Comparison of ENCODE assay signal across 1 cellular context in the genomic region with DNA sequence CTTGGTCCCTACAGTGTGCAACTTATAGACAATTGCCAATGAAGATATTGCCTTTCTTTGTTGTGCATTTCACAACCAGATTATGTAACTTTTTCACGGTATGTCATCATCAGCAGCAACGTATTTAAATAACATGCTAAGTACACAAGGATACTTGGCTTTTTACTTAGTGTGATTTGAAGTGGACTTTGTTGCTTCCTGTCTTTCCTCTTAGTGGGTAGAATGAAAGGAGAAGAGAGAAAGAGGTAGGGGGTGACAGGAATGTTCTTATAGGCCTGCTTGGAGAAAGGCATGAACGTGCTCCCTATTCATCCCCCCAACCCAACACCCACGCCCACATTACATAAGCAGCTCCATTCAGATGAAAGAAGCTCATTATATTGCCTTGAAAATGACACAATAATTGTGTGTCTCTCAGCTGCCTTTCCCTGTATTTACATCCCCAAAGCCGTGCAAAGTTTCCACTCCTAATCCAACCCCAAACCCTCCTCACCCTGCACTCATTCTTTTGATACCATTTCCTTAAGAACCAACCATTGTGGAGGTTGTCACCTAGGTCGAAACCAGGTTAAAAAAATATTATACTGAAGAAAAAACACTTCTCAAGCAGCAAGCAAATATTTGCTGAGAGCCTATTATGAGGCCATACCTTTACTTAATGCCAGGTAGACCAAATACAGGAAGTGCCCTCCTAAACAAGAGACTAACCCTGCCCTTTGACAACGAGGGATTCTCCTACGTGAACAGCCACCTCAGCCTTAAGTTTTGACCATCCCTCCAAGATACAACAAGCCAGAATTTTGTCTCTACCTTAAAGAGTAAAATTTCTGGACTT.
A peak's percentile ranks its signal among the peaks of the same experiment; 100 is the strongest.
TF ChIP-seq lines count a peak whose summit lies in the region.

No MANE protein-coding gene starts in this region.

TF ChIP-seq in HepG2, 621 proteins besides CTCF, POLR2A, EP300 and RAD21 (continued from another document and continues in another):
- TF ChIP-seq, protein P1, sequence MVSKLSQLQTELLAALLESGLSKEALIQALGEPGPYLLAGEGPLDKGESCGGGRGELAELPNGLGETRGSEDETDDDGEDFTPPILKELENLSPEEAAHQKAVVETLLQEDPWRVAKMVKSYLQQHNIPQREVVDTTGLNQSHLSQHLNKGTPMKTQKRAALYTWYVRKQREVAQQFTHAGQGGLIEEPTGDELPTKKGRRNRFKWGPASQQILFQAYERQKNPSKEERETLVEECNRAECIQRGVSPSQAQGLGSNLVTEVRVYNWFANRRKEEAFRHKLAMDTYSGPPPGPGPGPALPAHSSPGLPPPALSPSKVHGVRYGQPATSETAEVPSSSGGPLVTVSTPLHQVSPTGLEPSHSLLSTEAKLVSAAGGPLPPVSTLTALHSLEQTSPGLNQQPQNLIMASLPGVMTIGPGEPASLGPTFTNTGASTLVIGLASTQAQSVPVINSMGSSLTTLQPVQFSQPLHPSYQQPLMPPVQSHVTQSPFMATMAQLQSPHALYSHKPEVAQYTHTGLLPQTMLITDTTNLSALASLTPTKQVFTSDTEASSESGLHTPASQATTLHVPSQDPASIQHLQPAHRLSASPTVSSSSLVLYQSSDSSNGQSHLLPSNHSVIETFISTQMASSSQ (IDR thresholded peaks at IDR 0.05; ENCODE audit: low read depth): peak; percentile 76
- TF ChIP-seq, protein P1 (CRISPR knock-in tag; IDR thresholded peaks at IDR 0.05; ENCODE audit: borderline replicate concordance): peak; percentile 23; the same call in 1 of the 2 replicates
- TF ChIP-seq, protein P2, sequence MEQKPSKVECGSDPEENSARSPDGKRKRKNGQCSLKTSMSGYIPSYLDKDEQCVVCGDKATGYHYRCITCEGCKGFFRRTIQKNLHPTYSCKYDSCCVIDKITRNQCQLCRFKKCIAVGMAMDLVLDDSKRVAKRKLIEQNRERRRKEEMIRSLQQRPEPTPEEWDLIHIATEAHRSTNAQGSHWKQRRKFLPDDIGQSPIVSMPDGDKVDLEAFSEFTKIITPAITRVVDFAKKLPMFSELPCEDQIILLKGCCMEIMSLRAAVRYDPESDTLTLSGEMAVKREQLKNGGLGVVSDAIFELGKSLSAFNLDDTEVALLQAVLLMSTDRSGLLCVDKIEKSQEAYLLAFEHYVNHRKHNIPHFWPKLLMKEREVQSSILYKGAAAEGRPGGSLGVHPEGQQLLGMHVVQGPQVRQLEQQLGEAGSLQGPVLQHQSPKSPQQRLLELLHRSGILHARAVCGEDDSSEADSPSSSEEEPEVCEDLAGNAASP (CRISPR knock-in tag; IDR thresholded peaks at IDR 0.05; ENCODE audit: borderline replicate concordance): peak; percentile 75; the same call in 1 of the 2 replicates
- TF ChIP-seq PTBP1 (IDR thresholded peaks at IDR 0.05; ENCODE audit: low read depth, low read length, poor library complexity, severe bottlenecking) (no peak), NR2F2 (IDR thresholded peaks at IDR 0.05; ENCODE audit: borderline replicate concordance, low read depth) (peak; percentile 55; the same call in 1 of the 2 replicates), MEIS1 (CRISPR knock-in tag; IDR thresholded peaks at IDR 0.05; ENCODE audit: borderline replicate concordance) (0 out of 2 replicates have a peak, but pooled peaks have one; percentile 43), ZNF383 (CRISPR knock-in tag; IDR thresholded peaks at IDR 0.05; ENCODE audit: borderline replicate concordance) (no peak), SAP130 (CRISPR knock-in tag; IDR thresholded peaks at IDR 0.05; ENCODE audit: low read depth) (peak; percentile 34; the same call in 1 of the 2 replicates), ZNF788 (CRISPR knock-in tag; IDR thresholded peaks at IDR 0.05; ENCODE audit: borderline replicate concordance) (no peak), ZNF382 (CRISPR knock-in tag; IDR thresholded peaks at IDR 0.05; ENCODE audit: borderline replicate concordance) (no peak), ZNF33A (CRISPR knock-in tag; IDR thresholded peaks at IDR 0.05; ENCODE audit: borderline replicate concordance) (no peak), BRCA1 (CRISPR knock-in tag; IDR thresholded peaks at IDR 0.05) (no peak), NFKB2 (CRISPR knock-in tag; IDR thresholded peaks at IDR 0.05; ENCODE audit: borderline replicate concordance) (no peak), ZNF703 (CRISPR knock-in tag; IDR thresholded peaks at IDR 0.05; ENCODE audit: borderline replicate concordance) (no peak), HOXA5 (CRISPR knock-in tag; IDR thresholded peaks at IDR 0.05) (peak; percentile 82), ISL2 (CRISPR knock-in tag; IDR thresholded peaks at IDR 0.05) (peak; percentile 94), ZNF335 (CRISPR knock-in tag; IDR thresholded peaks at IDR 0.05) (no peak), CCDC6 (CRISPR knock-in tag; IDR thresholded peaks at IDR 0.05) (peak; percentile 77; the same call in 1 of the 2 replicates), RXRA (CRISPR knock-in tag; IDR thresholded peaks at IDR 0.05) (no peak), TARDBP (CRISPR knock-in tag; IDR thresholded peaks at IDR 0.05) (peak; percentile 57; the same call in 1 of the 2 replicates), ZKSCAN8 (CRISPR knock-in tag; IDR thresholded peaks at IDR 0.05; ENCODE audit: borderline replicate concordance) (peak; percentile 68; the same call in 1 of the 2 replicates), ZNF614 (CRISPR knock-in tag; IDR thresholded peaks at IDR 0.05; ENCODE audit: borderline replicate concordance) (no peak), ELF1 (CRISPR knock-in tag; IDR thresholded peaks at IDR 0.05) (peak; percentile 60), MIER3 (CRISPR knock-in tag; IDR thresholded peaks at IDR 0.05; ENCODE audit: borderline replicate concordance) (peak; percentile 88; the same call in 1 of the 2 replicates), ZNF282 (IDR thresholded peaks at IDR 0.05; ENCODE audit: partially characterized antibody) (no peak), CREM (IDR thresholded peaks at IDR 0.05) (peak; percentile 86), CREM (CRISPR knock-in tag; IDR thresholded peaks at IDR 0.05) (no peak), CEBPB (IDR thresholded peaks at IDR 0.05; ENCODE audit: borderline replicate concordance, low read depth, low read length) (peak; percentile 99), TCF7 (IDR thresholded peaks at IDR 0.05; ENCODE audit: low read depth) (peak; percentile 79), FOXP1 (IDR thresholded peaks at IDR 0.05) (peak; percentile 63; the same call in 1 of the 2 replicates), FOXP1 (CRISPR knock-in tag; IDR thresholded peaks at IDR 0.05) (peak; percentile 91)
- TF ChIP-seq, protein P3, sequence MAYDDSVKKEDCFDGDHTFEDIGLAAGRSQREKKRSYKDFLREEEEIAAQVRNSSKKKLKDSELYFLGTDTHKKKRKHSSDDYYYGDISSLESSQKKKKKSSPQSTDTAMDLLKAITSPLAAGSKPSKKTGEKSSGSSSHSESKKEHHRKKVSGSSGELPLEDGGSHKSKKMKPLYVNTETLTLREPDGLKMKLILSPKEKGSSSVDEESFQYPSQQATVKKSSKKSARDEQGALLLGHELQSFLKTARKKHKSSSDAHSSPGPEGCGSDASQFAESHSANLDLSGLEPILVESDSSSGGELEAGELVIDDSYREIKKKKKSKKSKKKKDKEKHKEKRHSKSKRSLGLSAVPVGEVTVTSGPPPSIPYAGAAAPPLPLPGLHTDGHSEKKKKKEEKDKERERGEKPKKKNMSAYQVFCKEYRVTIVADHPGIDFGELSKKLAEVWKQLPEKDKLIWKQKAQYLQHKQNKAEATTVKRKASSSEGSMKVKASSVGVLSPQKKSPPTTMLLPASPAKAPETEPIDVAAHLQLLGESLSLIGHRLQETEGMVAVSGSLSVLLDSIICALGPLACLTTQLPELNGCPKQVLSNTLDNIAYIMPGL (CRISPR knock-in tag; IDR thresholded peaks at IDR 0.05; ENCODE audit: borderline replicate concordance in 1 of 2, low read depth in 1 of 2): no peak
- TF ChIP-seq, protein P4, sequence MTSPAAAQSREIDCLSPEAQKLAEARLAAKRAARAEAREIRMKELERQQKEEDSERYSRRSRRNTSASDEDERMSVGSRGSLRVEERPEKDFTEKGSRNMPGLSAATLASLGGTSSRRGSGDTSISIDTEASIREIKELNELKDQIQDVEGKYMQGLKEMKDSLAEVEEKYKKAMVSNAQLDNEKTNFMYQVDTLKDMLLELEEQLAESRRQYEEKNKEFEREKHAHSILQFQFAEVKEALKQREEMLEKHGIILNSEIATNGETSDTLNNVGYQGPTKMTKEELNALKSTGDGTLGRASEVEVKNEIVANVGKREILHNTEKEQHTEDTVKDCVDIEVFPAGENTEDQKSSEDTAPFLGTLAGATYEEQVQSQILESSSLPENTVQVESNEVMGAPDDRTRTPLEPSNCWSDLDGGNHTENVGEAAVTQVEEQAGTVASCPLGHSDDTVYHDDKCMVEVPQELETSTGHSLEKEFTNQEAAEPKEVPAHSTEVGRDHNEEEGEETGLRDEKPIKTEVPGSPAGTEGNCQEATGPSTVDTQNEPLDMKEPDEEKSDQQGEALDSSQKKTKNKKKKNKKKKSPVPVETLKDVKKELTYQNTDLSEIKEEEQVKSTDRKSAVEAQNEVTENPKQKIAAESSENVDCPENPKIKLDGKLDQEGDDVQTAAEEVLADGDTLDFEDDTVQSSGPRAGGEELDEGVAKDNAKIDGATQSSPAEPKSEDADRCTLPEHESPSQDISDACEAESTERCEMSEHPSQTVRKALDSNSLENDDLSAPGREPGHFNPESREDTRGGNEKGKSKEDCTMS (CRISPR knock-in tag; conservative IDR thresholded peaks at IDR 0.05): no peak
- TF ChIP-seq, protein P5, sequence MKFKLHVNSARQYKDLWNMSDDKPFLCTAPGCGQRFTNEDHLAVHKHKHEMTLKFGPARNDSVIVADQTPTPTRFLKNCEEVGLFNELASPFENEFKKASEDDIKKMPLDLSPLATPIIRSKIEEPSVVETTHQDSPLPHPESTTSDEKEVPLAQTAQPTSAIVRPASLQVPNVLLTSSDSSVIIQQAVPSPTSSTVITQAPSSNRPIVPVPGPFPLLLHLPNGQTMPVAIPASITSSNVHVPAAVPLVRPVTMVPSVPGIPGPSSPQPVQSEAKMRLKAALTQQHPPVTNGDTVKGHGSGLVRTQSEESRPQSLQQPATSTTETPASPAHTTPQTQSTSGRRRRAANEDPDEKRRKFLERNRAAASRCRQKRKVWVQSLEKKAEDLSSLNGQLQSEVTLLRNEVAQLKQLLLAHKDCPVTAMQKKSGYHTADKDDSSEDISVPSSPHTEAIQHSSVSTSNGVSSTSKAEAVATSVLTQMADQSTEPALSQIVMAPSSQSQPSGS (CRISPR knock-in tag; IDR thresholded peaks at IDR 0.05): peak; percentile 86
- TF ChIP-seq, protein P6, sequence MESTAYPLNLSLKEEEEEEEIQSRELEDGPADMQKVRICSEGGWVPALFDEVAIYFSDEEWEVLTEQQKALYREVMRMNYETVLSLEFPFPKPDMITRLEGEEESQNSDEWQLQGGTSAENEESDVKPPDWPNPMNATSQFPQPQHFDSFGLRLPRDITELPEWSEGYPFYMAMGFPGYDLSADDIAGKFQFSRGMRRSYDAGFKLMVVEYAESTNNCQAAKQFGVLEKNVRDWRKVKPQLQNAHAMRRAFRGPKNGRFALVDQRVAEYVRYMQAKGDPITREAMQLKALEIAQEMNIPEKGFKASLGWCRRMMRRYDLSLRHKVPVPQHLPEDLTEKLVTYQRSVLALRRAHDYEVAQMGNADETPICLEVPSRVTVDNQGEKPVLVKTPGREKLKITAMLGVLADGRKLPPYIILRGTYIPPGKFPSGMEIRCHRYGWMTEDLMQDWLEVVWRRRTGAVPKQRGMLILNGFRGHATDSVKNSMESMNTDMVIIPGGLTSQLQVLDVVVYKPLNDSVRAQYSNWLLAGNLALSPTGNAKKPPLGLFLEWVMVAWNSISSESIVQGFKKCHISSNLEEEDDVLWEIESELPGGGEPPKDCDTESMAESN (CRISPR knock-in tag; conservative IDR thresholded peaks at IDR 0.05): 0 out of 2 replicates have a peak, but pooled peaks have one; percentile 38
- TF ChIP-seq, protein P7, sequence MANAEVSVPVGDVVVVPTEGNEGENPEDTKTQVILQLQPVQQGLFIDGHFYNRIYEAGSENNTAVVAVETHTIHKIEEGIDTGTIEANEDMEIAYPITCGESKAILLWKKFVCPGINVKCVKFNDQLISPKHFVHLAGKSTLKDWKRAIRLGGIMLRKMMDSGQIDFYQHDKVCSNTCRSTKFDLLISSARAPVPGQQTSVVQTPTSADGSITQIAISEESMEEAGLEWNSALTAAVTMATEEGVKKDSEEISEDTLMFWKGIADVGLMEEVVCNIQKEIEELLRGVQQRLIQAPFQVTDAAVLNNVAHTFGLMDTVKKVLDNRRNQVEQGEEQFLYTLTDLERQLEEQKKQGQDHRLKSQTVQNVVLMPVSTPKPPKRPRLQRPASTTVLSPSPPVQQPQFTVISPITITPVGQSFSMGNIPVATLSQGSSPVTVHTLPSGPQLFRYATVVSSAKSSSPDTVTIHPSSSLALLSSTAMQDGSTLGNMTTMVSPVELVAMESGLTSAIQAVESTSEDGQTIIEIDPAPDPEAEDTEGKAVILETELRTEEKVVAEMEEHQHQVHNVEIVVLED (CRISPR knock-in tag; IDR thresholded peaks at IDR 0.05; ENCODE audit: borderline replicate concordance): no peak
- TF ChIP-seq, protein P8, sequence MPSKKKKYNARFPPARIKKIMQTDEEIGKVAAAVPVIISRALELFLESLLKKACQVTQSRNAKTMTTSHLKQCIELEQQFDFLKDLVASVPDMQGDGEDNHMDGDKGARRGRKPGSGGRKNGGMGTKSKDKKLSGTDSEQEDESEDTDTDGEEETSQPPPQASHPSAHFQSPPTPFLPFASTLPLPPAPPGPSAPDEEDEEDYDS (CRISPR knock-in tag; IDR thresholded peaks at IDR 0.05): peak; percentile 58; the same call in 1 of the 2 replicates
- TF ChIP-seq, protein P9, sequence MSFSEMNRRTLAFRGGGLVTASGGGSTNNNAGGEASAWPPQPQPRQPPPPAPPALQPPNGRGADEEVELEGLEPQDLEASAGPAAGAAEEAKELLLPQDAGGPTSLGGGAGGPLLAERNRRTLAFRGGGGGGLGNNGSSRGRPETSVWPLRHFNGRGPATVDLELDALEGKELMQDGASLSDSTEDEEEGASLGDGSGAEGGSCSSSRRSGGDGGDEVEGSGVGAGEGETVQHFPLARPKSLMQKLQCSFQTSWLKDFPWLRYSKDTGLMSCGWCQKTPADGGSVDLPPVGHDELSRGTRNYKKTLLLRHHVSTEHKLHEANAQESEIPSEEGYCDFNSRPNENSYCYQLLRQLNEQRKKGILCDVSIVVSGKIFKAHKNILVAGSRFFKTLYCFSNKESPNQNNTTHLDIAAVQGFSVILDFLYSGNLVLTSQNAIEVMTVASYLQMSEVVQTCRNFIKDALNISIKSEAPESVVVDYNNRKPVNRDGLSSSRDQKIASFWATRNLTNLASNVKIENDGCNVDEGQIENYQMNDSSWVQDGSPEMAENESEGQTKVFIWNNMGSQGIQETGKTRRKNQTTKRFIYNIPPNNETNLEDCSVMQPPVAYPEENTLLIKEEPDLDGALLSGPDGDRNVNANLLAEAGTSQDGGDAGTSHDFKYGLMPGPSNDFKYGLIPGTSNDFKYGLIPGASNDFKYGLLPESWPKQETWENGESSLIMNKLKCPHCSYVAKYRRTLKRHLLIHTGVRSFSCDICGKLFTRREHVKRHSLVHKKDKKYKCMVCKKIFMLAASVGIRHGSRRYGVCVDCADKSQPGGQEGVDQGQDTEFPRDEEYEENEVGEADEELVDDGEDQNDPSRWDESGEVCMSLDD (CRISPR knock-in tag; IDR thresholded peaks at IDR 0.05; ENCODE audit: borderline replicate concordance): 0 out of 2 replicates have a peak, but pooled peaks have one; percentile 46
